Comparison of ENCODE assay signal across 17 cellular contexts in the genomic region with DNA sequence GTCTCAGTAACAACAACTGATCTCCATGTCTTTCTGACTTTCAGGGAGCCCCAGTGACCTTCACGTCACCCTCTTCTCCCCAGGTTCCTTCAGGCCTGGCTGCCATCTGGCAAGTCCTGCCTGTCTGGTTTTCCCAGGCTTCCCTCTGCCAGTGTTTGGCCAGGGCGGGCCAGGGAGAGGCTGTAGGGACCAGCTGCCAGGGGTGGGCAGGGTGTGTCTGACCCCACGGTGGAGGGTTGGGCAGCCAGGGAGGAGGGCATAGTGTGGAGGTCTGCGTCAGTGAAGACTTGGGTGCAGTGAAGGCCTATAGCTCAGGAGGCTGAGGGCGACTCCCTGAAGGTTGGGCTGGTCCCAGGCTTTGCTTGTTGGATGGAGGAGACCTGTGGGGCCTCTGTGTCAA. TPM values are rescaled to one million over a fixed set of nuclear protein-coding genes. Genes with fewer than 3 reads are reported as not detected.
DNase-seq lines count a peak whose midpoint lies in the region; ATAC-seq, FAIRE-seq and TF ChIP-seq lines count a peak whose summit lies in the region.
"Had no signal": no experiment of that assay in that cellular context is flagged by ENCODE, and none has a peak within 500 bp of the region (broad histone marks: within the 10 kb centered on the region; RNA-seq: fewer than 3 reads in every experiment).

No MANE protein-coding gene starts in this region.

- H3K4me3 ChIP-seq in H1 (ENCODE audit: extremely low read depth in 1 of 4, insufficient read depth in 2 of 4, low read depth in 3 of 4, low read length in 4 of 4), result no peak overlapping the region
- H3K4me3 ChIP-seq in mucosa of descending colon, result no peak overlapping the region
- no peak overlapping the region for H3K4me3 ChIP-seq in upper lobe of left lung
- H3K4me3 ChIP-seq in uterus, result no peak overlapping the region
- no peak overlapping the region for H3K4me3 ChIP-seq in A673 (ENCODE audit: low read depth, low read length, poor library complexity, severe bottlenecking)
- H3K4me3 ChIP-seq: A549, GM23338, K562 had no signal

- no peak overlapping the region for H4K91ac ChIP-seq in H1 (replicated peaks; ENCODE audit: insufficient read length, low read length)

- ATAC-seq in mucosa of descending colon (peak; percentile 91), upper lobe of left lung (ENCODE audit: low FRiP score in 2 of 2) (peak; percentile 25 to 38), HG02588 (IDR thresholded peaks at IDR 0.05; ENCODE audit: unreplicated experiment) (no peak)
- ATAC-seq: GM23338 had no signal

- DNase-seq in NCI-H748 (lab: John Stamatoyannopoulos, UW; ENCODE audit: unreplicated experiment) (peak; percentile 31), NCI-H748 treated with DMSO at 0.1 percent for 48 hours (lab: John Stamatoyannopoulos, UW) (no peak), H1 (ENCODE audit: low read depth in 1 of 2, low spot score in 2 of 2) (no peak), mucosa of descending colon (peak; percentile 88 to 90 (median 90)), upper lobe of left lung (peak in 1 of 2 donors; percentile 30), uterus (no peak), A673 (ENCODE audit: low spot score) (no peak)
- DNase-seq: AML-193, NCI-H1694, NCI-H2107, NCI-H226, Right ventricle myocardium superior had no signal

- H2BK12ac ChIP-seq in H1 (ENCODE audit: low read depth, low read length), result peak overlapping the region; percentile 31; the same call in 1 of the 2 replicates

- H3K27me3 ChIP-seq in H1 (replicated peaks in 1 of 4; ENCODE audit: control insufficient read depth in 3 of 4, extremely low read depth in 1 of 4, insufficient read depth in 3 of 4, low read length in 3 of 4) (no peaks in the 10 kb centered on the region), upper lobe of left lung (no peaks in the 10 kb centered on the region), uterus (peaks cover 0 to 6% of the 10 kb centered on the region in 2 donors), A673 (replicated peaks; ENCODE audit: insufficient read depth, low read depth, low read length, poor library complexity) (no peaks in the 10 kb centered on the region)

- no peak for FAIRE-seq in H1 (lab: Jason Lieb, UNC)
- FAIRE-seq: A549, K562 had no signal

- H3K23ac ChIP-seq in H1 (ENCODE audit: insufficient read length), result no peak overlapping the region

- H3K9me3 ChIP-seq in H1 (ENCODE audit: insufficient read depth in 2 of 2, low read depth in 1 of 2, low read length in 1 of 2) (no peaks in the 10 kb centered on the region), mucosa of descending colon (no peaks in the 10 kb centered on the region), upper lobe of left lung (no peaks in the 10 kb centered on the region), uterus (no peaks in the 10 kb centered on the region), A673 (ENCODE audit: low read depth, low read length, poor library complexity, severe bottlenecking) (no peaks in the 10 kb centered on the region)
- H3K9me3 ChIP-seq: A549 had no signal

- 0 out of 2 replicates have a peak overlapping the region, but pooled peaks have one; percentile 92 for H2BK20ac ChIP-seq in H1 (ENCODE audit: low read length)

- no peak overlapping the region for H3K4me2 ChIP-seq in H1 (ENCODE audit: insufficient read depth in 1 of 2, low read depth in 2 of 2, low read length in 2 of 2)
- H3K4me2 ChIP-seq: GM23338 had no signal

- H3K18ac ChIP-seq in H1 (ENCODE audit: extremely low read depth, low read length), result no peak overlapping the region

- H3K4me1 ChIP-seq in H1 (replicated peaks in 1 of 4; ENCODE audit: control insufficient read depth in 3 of 4, insufficient read depth in 4 of 4, low read length in 3 of 4) (peaks cover 2 to 8% (median 7%) of the 10 kb centered on the region in 4 experiments; a peak in 4 of 7 replicates), mucosa of descending colon (ENCODE audit: low read depth) (peaks cover 12% of the 10 kb centered on the region), upper lobe of left lung (peaks cover 0 to 9% (median 0%) of the 10 kb centered on the region in 4 donors), uterus (no peaks in the 10 kb centered on the region), A673 (ENCODE audit: insufficient read depth, low read length, poor library complexity, severe bottlenecking) (no peaks in the 10 kb centered on the region)
- H3K4me1 ChIP-seq: A549 had no signal

- H3K27ac ChIP-seq in H1 (ENCODE audit: low read depth, low read length) (no peak overlapping the region), upper lobe of left lung (no peak overlapping the region), uterus (no peak overlapping the region), A673 (ENCODE audit: low read depth, low read length, poor library complexity, severe bottlenecking) (no peak overlapping the region)
- H3K27ac ChIP-seq: A549, HL-60 had no signal

- H2AFZ ChIP-seq in H1 (ENCODE audit: low read length), result no peak overlapping the region

- H3K56ac ChIP-seq in H1 (replicated peaks; ENCODE audit: insufficient read length, low read depth, low read length), result no peak overlapping the region

- intact Hi-C loops in mucosa of descending colon (cut with DNase I, micrococcal nuclease), result loop anchor here (5.0 to 10.0 kb wide), 2 partner anchors 482 to 485 kb away; no protein-coding TSS in a partner anchor
- intact Hi-C loops in uterus (cut with DNase I; ENCODE audit: low total_unique reads), result no loop called here
- intact Hi-C loops in A673 (cut with micrococcal nuclease; ENCODE audit: unreplicated experiment), result loop anchor here (5.0 kb wide), 1 partner anchor 240 kb away; no protein-coding TSS in a partner anchor

- no TSS peak for BruUV-seq in A673 (replicated peaks; lab: Mats Ljungman, UMichigan)

- H2BK15ac ChIP-seq in H1 (ENCODE audit: low read length), result no peak overlapping the region

- no peak overlapping the region for H3K14ac ChIP-seq in H1 (ENCODE audit: insufficient read length)

- TF ChIP-seq POLR2A in H1 (IDR thresholded peaks at IDR 0.05; ENCODE audit: control extremely low read depth in 1 of 2, low read depth in 2 of 2, low read length in 2 of 2) (no peak), upper lobe of left lung (IDR thresholded peaks at IDR 0.05) (no peak), uterus (IDR thresholded peaks at IDR 0.05) (no peak)

- H3K79me2 ChIP-seq in H1 (ENCODE audit: control insufficient read depth in 1 of 2, insufficient read depth in 2 of 2, low read length in 2 of 2), result no peaks in the 10 kb centered on the region

- no peaks in the 10 kb centered on the region for H3K23me2 ChIP-seq in H1 (ENCODE audit: low read depth, low read length)

- H4K5ac ChIP-seq in H1 (ENCODE audit: insufficient read length, low read depth, low read length), result no peak overlapping the region

- no peak overlapping the region for H2BK120ac ChIP-seq in H1 (replicated peaks; ENCODE audit: low read depth, low read length)

- H3K4ac ChIP-seq in H1 (replicated peaks; ENCODE audit: insufficient read length, low read depth, low read length), result no peak overlapping the region

- no peak overlapping the region for H2BK5ac ChIP-seq in H1 (ENCODE audit: low read depth, low read length)

- TF ChIP-seq EP300 in H1 (IDR thresholded peaks at IDR 0.05; ENCODE audit: borderline replicate concordance in 1 of 2, low read depth in 2 of 2, low read length in 2 of 2) (no peak), upper lobe of left lung (IDR thresholded peaks at IDR 0.05) (no peak)

- no peak for TF ChIP-seq CTCF in H1 (IDR thresholded peaks at IDR 0.05; ENCODE audit: control extremely low read depth in 1 of 3, insufficient read depth in 1 of 3, low read depth in 1 of 3, low read length in 3 of 3)
- TF ChIP-seq CTCF in mucosa of descending colon (IDR thresholded peaks at IDR 0.05), result no peak
- no peak for TF ChIP-seq CTCF in upper lobe of left lung (IDR thresholded peaks at IDR 0.05)
- no peak for TF ChIP-seq CTCF in uterus (IDR thresholded peaks at IDR 0.05)
- no peak for TF ChIP-seq CTCF in A673 (conservative IDR thresholded peaks at IDR 0.05; ENCODE audit: low read depth, low read length)

- CTCF ChIA-PET in H1 (lab: Charles Lee; ENCODE audit: partially characterized antibody), result interaction anchor here (0.7 to 3.4 kb wide), 13 partner anchors 8 to 481 kb away, joined by 3 to 29 read pairs (median 5); a partner anchor contains a TSS
- CTCF ChIA-PET in A673 (lab: Charles Lee), result no interaction called here

- TF ChIP-seq RAD21 in H1 (IDR thresholded peaks at IDR 0.05 in 1 of 2, conservative IDR thresholded peaks at IDR 0.05 in 1 of 2; ENCODE audit: low read depth in 2 of 2, low read length in 2 of 2), result no peak

- no peaks in the 10 kb centered on the region for H4K20me1 ChIP-seq in H1 (replicated peaks in 1 of 2; ENCODE audit: control insufficient read depth in 1 of 2, insufficient read depth in 2 of 2, low read length in 2 of 2)

- POLR2A ChIA-PET in H1 (lab: Charles Lee; ENCODE audit: partially characterized antibody) (interaction anchor here (0.7 to 1.2 kb wide), 2 partner anchors 168 to 660 kb away, joined by 3 read pairs; a partner anchor contains a TSS), A673 (lab: Charles Lee; ENCODE audit: low non-redundant PET) (no interaction called here)

- no peaks in the 10 kb centered on the region for H3K79me1 ChIP-seq in H1 (ENCODE audit: low read depth, low read length)

- H4K8ac ChIP-seq in H1 (ENCODE audit: extremely low read depth, insufficient read depth, low read length), result no peak overlapping the region

- 96% methylated on average over 4 of the region's 5 CpGs; no CpG with 5 or more reads in 1 of the 2 experiments for WGBS in H1 (ENCODE audit: extremely low coverage in 1 of 2, insufficient coverage in 1 of 2, insufficient read length in 1 of 2, insufficient replicate concordance in 2 of 2, low coverage in 1 of 2, low lambda C conversion rate in 2 of 2, missing lambda C conversion rate in 1 of 2), 2 experiments
- 80 to 100% methylated on average over 4 to 5 of the region's 5 CpGs for WGBS in upper lobe of left lung, 2 donors

- no peaks in the 10 kb centered on the region for H3K36me3 ChIP-seq in H1 (ENCODE audit: control insufficient read depth in 2 of 4, insufficient read depth in 4 of 4, low read length in 3 of 4)
- no peaks in the 10 kb centered on the region for H3K36me3 ChIP-seq in mucosa of descending colon (ENCODE audit: low read depth)
- no peaks in the 10 kb centered on the region for H3K36me3 ChIP-seq in upper lobe of left lung
- no peaks in the 10 kb centered on the region for H3K36me3 ChIP-seq in uterus
- H3K36me3 ChIP-seq in A673 (ENCODE audit: insufficient read depth, low read length, poor library complexity, severe bottlenecking), result no peaks in the 10 kb centered on the region

- no peak overlapping the region for H3K9ac ChIP-seq in H1 (replicated peaks in 1 of 4; ENCODE audit: extremely low read depth in 1 of 4, low read depth in 3 of 4, low read length in 3 of 4)

- no peak overlapping the region for H2AK5ac ChIP-seq in H1 (ENCODE audit: low read depth, low read length)

RNA-seq across cellular contexts. Expression of a gene that starts 11.9 kb away (rescaled TPM):
- total RNA-seq in H1 (2021; fragmentation: NEBNext Ultra II Directional; extraction: Animal tissue kit (Norgen Biotek cat#: 25700)), result not detected in 2 replicates
- not detected in 2 replicates for polyA plus RNA-seq in H1 (2011; rRNA removed)
- polyA plus RNA-seq in H1 (2011; cell fraction: cytosol; rRNA removed), result not detected
- polyA plus RNA-seq in H1 (2011; cell fraction: nucleus; rRNA removed), result not detected
- polyA plus RNA-seq in H1 (2012, experiment 1 of 2), result not detected in 4 replicates
- polyA plus RNA-seq in H1 (2012, experiment 2 of 2), result not detected
- polyA plus RNA-seq in H1 (2013, experiment 1 of 2), result not detected
- not detected for polyA plus RNA-seq in H1 (2013, experiment 2 of 2)
- not detected in 2 replicates for polyA minus RNA-seq in H1 (2011; rRNA and poly(A)+ RNA removed)
- not detected for polyA minus RNA-seq in H1 (2011; cell fraction: cytosol; rRNA and poly(A)+ RNA removed)
- not detected for polyA minus RNA-seq in H1 (2011; cell fraction: nucleus; rRNA and poly(A)+ RNA removed)
- total RNA-seq in mucosa of descending colon, result under 1 TPM in 2 of 3 donors, not detected in 1; 0.24 to 0.98 TPM
- total RNA-seq in upper lobe of left lung, result under 1 TPM in 1 of 6 donors, not detected in 5; 0.14 TPM
- total RNA-seq in uterus, result under 1 TPM in 1 of 4 donors, not detected in 3; 0.27 TPM
- not detected in 2 replicates for total RNA-seq in A673 (2021)
- total RNA-seq: GM23338, K562, Right ventricle myocardium superior had no signal
- polyA plus RNA-seq: A549, GM23338, K562 had no signal

RNA-seq across cellular contexts. Expression of a gene that starts 44.5 kb away (rescaled TPM):
- 21.4 and 24.1 TPM in 2 replicates for total RNA-seq in H1 (2021; fragmentation: NEBNext Ultra II Directional; extraction: Animal tissue kit (Norgen Biotek cat#: 25700))
- 11.9 and 22.4 TPM in 2 replicates for polyA plus RNA-seq in H1 (2011; rRNA removed)
- 17.9 TPM for polyA plus RNA-seq in H1 (2011; cell fraction: cytosol; rRNA removed)
- polyA plus RNA-seq in H1 (2011; cell fraction: nucleus; rRNA removed), result 13.7 TPM
- polyA plus RNA-seq in H1 (2012, experiment 1 of 2), result 12.6 to 16.1 TPM (median 14.9 TPM) in 4 replicates
- 4.4 TPM for polyA plus RNA-seq in H1 (2012, experiment 2 of 2)
- polyA plus RNA-seq in H1 (2013, experiment 1 of 2), result 20.8 TPM
- 22.7 TPM for polyA plus RNA-seq in H1 (2013, experiment 2 of 2)
- 23.9 and 29.9 TPM in 2 replicates for polyA minus RNA-seq in H1 (2011; rRNA and poly(A)+ RNA removed)
- polyA minus RNA-seq in H1 (2011; cell fraction: cytosol; rRNA and poly(A)+ RNA removed), result 10.2 TPM
- 28.3 TPM for polyA minus RNA-seq in H1 (2011; cell fraction: nucleus; rRNA and poly(A)+ RNA removed)
- 10 to 100 TPM; 19.7 to 33.4 (median 27.2) TPM for total RNA-seq in mucosa of descending colon
- total RNA-seq in upper lobe of left lung, result 10 to 100 TPM in 4 of 6 donors, 1 to 10 TPM in 2; 6.3 to 28.6 (median 11.1) TPM
- total RNA-seq in uterus, result 10 to 100 TPM in 3 of 4 donors, 1 to 10 TPM in 1; 7.4 to 31.5 (median 12.7) TPM
- 9.8 and 10.3 TPM in 2 replicates for total RNA-seq in A673 (2021)

Comparison
In these comparisons a context has a peak if more than half of its experiments do, and no peak if none do; other contexts are left out.
1. DNase-seq: peak in NCI-H748 (single experiment) and mucosa of descending colon (3 of 3); none in NCI-H748 treated with DMSO at 0.1 percent for 48 hours (single experiment), H1 (0 of 2), uterus (0 of 2) and A673 (single experiment).